10 cellular contexts compared by ENCODE assay signal in genomic region chr17:74646231-74646630, GRCh38. TPM values are rescaled to one million over a fixed set of nuclear protein-coding genes. Genes with fewer than 3 reads are reported as not detected.
DNase-seq lines count a peak whose midpoint lies in the region; ATAC-seq and TF ChIP-seq lines count a peak whose summit lies in the region.
"Had no signal": no experiment of that assay in that cellular context is flagged by ENCODE, and none has a peak within 500 bp of the region (broad histone marks: within the 10 kb centered on the region; RNA-seq: fewer than 3 reads in every experiment).

No MANE protein-coding gene starts in this region.

- H3K4me3 ChIP-seq in mammary epithelial cell (replicated peaks in 1 of 3; ENCODE audit: insufficient read depth in 1 of 3, low read depth in 2 of 3, low read length in 3 of 3) = no peak overlapping the region
- no peak overlapping the region for H3K4me3 ChIP-seq in smooth muscle cell
- H3K4me3 ChIP-seq: SJCRH30 had no signal

- ATAC-seq in HG03025 (IDR thresholded peaks at IDR 0.05; ENCODE audit: low FRiP score, unreplicated experiment) = no peak
- ATAC-seq: naive thymus-derived CD8-positive, alpha-beta T cell had no signal

- no peaks in the 10 kb centered on the region for H3K9me3 ChIP-seq in mammary epithelial cell (replicated peaks; ENCODE audit: insufficient read depth, low read length)
- H3K9me3 ChIP-seq in smooth muscle cell (replicated peaks; ENCODE audit: low read depth) = no peaks in the 10 kb centered on the region
- H3K9me3 ChIP-seq: SJCRH30 had no signal

- TF ChIP-seq CTCF in mammary epithelial cell (conservative IDR thresholded peaks at IDR 0.05 in 1 of 2, IDR thresholded peaks at IDR 0.05 in 1 of 2; ENCODE audit: extremely low read depth in 1 of 2, insufficient read depth in 1 of 2, low read depth in 1 of 2, low read length in 2 of 2) (peak; percentile 39 to 54), smooth muscle cell (IDR thresholded peaks at IDR 0.05; ENCODE audit: borderline replicate concordance, insufficient read depth, poor library complexity, severe bottlenecking) (peak; percentile 34)

- H3K27ac ChIP-seq in mammary epithelial cell (ENCODE audit: insufficient read depth, low read depth, low read length) (no peak overlapping the region), smooth muscle cell (ENCODE audit: low read depth) (no peak overlapping the region)
- H3K27ac ChIP-seq: SJCRH30 had no signal

- H3K27me3 ChIP-seq in mammary epithelial cell (ENCODE audit: insufficient read depth, low read length) (peaks cover 7% of the 10 kb centered on the region), smooth muscle cell (ENCODE audit: low read depth) (peaks cover 6% of the 10 kb centered on the region)

- BruUV-seq in mammary epithelial cell (replicated peaks; lab: Mats Ljungman, UMichigan) = no TSS peak

- no peaks in the 10 kb centered on the region for H3K36me3 ChIP-seq in mammary epithelial cell (ENCODE audit: insufficient read depth, low read length)
- no peaks in the 10 kb centered on the region for H3K36me3 ChIP-seq in smooth muscle cell (ENCODE audit: low read depth)
- H3K36me3 ChIP-seq: SJCRH30 had no signal

- H3K79me2 ChIP-seq in mammary epithelial cell (ENCODE audit: insufficient read depth, low read length) (no peaks in the 10 kb centered on the region), smooth muscle cell (ENCODE audit: low read depth) (no peaks in the 10 kb centered on the region)

- WGBS in mammary epithelial cell (ENCODE audit: low coverage, missing lambda C conversion rate) = 40% methylated on average over 3 of the region's 3 CpGs
- 80% methylated on average over 3 of the region's 3 CpGs for WGBS in smooth muscle cell (ENCODE audit: low lambda C conversion rate)

- in situ Hi-C loops in mammary epithelial cell (cut with MboI; ENCODE audit: low sequenced_read_pairs in 2 of 2) = no loop called here

- peaks cover 8% of the 10 kb centered on the region for H3F3A ChIP-seq in smooth muscle cell (ENCODE audit: low read depth)

- H3K4me2 ChIP-seq in mammary epithelial cell (ENCODE audit: insufficient read depth, low read depth, low read length) = no peak overlapping the region
- H3K4me2 ChIP-seq in smooth muscle cell = no peak overlapping the region

- intact Hi-C loops in mammary epithelial cell (cut with micrococcal nuclease) = no loop called here

- no peaks in the 10 kb centered on the region for H3K4me1 ChIP-seq in mammary epithelial cell (ENCODE audit: insufficient read depth, low read length)
- no peaks in the 10 kb centered on the region for H3K4me1 ChIP-seq in smooth muscle cell (ENCODE audit: low read depth)
- H3K4me1 ChIP-seq: SJCRH30 had no signal

- no peaks in the 10 kb centered on the region for H4K20me1 ChIP-seq in mammary epithelial cell (ENCODE audit: insufficient read depth, low read length)
- H4K20me1 ChIP-seq in smooth muscle cell (ENCODE audit: low read depth) = no peaks in the 10 kb centered on the region

- dilution Hi-C loops in mammary epithelial cell (cut with HindIII; ENCODE audit: low sequenced_read_pairs) = no loop called here

- H3K9ac ChIP-seq in mammary epithelial cell (ENCODE audit: insufficient read depth, low read length) (no peak overlapping the region), smooth muscle cell (ENCODE audit: low read depth) (no peak overlapping the region)

- DNase-seq in NCI-H2196 (lab: John Stamatoyannopoulos, UW; ENCODE audit: unreplicated experiment) = peak; percentile 12
- no peak for DNase-seq in NCI-H2196 treated with DMSO at 0.1 percent for 48 hours (lab: John Stamatoyannopoulos, UW; ENCODE audit: unreplicated experiment)
- peak; percentile 72 for DNase-seq in NCI-H1694 treated with DMSO at 0.1 percent for 48 hours (lab: John Stamatoyannopoulos, UW)
- DNase-seq in mammary epithelial cell = peak; percentile 19
- no peak for DNase-seq in smooth muscle cell (lab: John Stamatoyannopoulos, UW; ENCODE audit: unreplicated experiment)
- DNase-seq in SKM-1 treated with dmso at 0.1 percent for 144 hours (lab: John Stamatoyannopoulos, UW; ENCODE audit: unreplicated experiment) = no peak
- no peak for DNase-seq in mesenteric fat pad (ENCODE audit: low spot score)

- H2AFZ ChIP-seq in mammary epithelial cell (ENCODE audit: low read depth, low read length) = no peak overlapping the region
- no peak overlapping the region for H2AFZ ChIP-seq in smooth muscle cell (ENCODE audit: low read depth)

- CTCF ChIA-PET in mammary epithelial cell (lab: Charles Lee; ENCODE audit: low non-redundant PET) = no interaction called here

RNA-seq across cellular contexts. Expression of gene CD300E, which starts 22.7 kb away (rescaled TPM):
- not detected for total RNA-seq in mammary epithelial cell
- not detected for polyA plus RNA-seq in mammary epithelial cell
- not detected for polyA minus RNA-seq in mammary epithelial cell
- 0.09 TPM in 1 of 2 replicates, not detected in the other for total RNA-seq in smooth muscle cell
- polyA plus RNA-seq in smooth muscle cell = not detected in 2 replicates
- total RNA-seq in mesenteric fat pad = 7.3 TPM
- total RNA-seq: naive thymus-derived CD8-positive, alpha-beta T cell had no signal

RNA-seq across cellular contexts. Expression of gene CD300LD, which starts 54.1 kb away (rescaled TPM):
- total RNA-seq in mammary epithelial cell (not detected), smooth muscle cell (not detected in 2 replicates), mesenteric fat pad (not detected)
- polyA plus RNA-seq in mammary epithelial cell (not detected), smooth muscle cell (not detected in 2 replicates)
- not detected for polyA minus RNA-seq in mammary epithelial cell
- total RNA-seq: naive thymus-derived CD8-positive, alpha-beta T cell; SJCRH30 had no signal
- polyA plus RNA-seq: naive thymus-derived CD8-positive, alpha-beta T cell had no signal

Comparison
In these comparisons a context has a peak if more than half of its experiments do, and no peak if none do; other contexts are left out.
1. DNase-seq: peak in NCI-H2196 (single experiment), NCI-H1694 treated with DMSO at 0.1 percent for 48 hours (single experiment) and mammary epithelial cell (single experiment); none in NCI-H2196 treated with DMSO at 0.1 percent for 48 hours (single experiment), smooth muscle cell (single experiment), SKM-1 treated with dmso at 0.1 percent for 144 hours (single experiment) and mesenteric fat pad (single experiment).